In genomic region chr4:88599298-88599697, GRCh38 we compare ENCODE assay signal across 12 cellular contexts. TPM values are rescaled to one million over a fixed set of nuclear protein-coding genes. Genes with fewer than 3 reads are reported as not detected.
DNase-seq lines count a peak whose midpoint lies in the region; ATAC-seq and TF ChIP-seq lines count a peak whose summit lies in the region.
"Had no signal": no experiment of that assay in that cellular context is flagged by ENCODE, and none has a peak within 500 bp of the region (broad histone marks: within the 10 kb centered on the region; RNA-seq: fewer than 3 reads in every experiment).

No MANE protein-coding gene starts in this region.

- no peaks in the 10 kb centered on the region for H3K27me3 Mint-ChIP-seq in chondrocyte (ENCODE audit: low read depth)

- H3K27ac Mint-ChIP-seq in chondrocyte (ENCODE audit: unreplicated experiment) = peak overlapping the region; percentile 19

- peaks cover 18% of the 10 kb centered on the region for H3K4me1 Mint-ChIP-seq in chondrocyte (ENCODE audit: low read depth)

- ATAC-seq in Right ventricle myocardium superior (ENCODE audit: poor library complexity) (peak; percentile 59), Right ventricle myocardium inferior (no peak), GM18858 (IDR thresholded peaks at IDR 0.05; ENCODE audit: unreplicated experiment) (no peak)

- H3K27ac ChIP-seq in muscle layer of duodenum (ENCODE audit: low read length) (peak overlapping the region; percentile 46), vagina (peak overlapping the region; percentile 54)
- H3K27ac ChIP-seq: colonic mucosa had no signal

- no peak for TF ChIP-seq CTCF in chondrocyte (IDR thresholded peaks at IDR 0.05)
- TF ChIP-seq CTCF in vagina (IDR thresholded peaks at IDR 0.05) = no peak

- intact Hi-C loops in Right ventricle myocardium superior (cut with DNase I) (no loop called here), Right ventricle myocardium inferior (cut with DNase I) (no loop called here), vagina (cut with DNase I) (no loop called here)

- H3K9me3 ChIP-seq in muscle layer of duodenum (ENCODE audit: control insufficient read depth in 1 of 2, low read length in 2 of 2) (no peaks in the 10 kb centered on the region), vagina (no peaks in the 10 kb centered on the region)
- H3K9me3 ChIP-seq: colonic mucosa had no signal

- H3K27me3 ChIP-seq in muscle layer of duodenum (ENCODE audit: low read depth, low read length) (no peaks in the 10 kb centered on the region), vagina (no peaks in the 10 kb centered on the region)
- H3K27me3 ChIP-seq: colonic mucosa had no signal

- H3K4me3 Mint-ChIP-seq in chondrocyte (ENCODE audit: unreplicated experiment) = no peak overlapping the region

- TF ChIP-seq POLR2A in vagina (IDR thresholded peaks at IDR 0.05) = no peak

- peaks cover 7% of the 10 kb centered on the region for H3K36me3 Mint-ChIP-seq in chondrocyte (ENCODE audit: low read depth)

- H3K36me3 ChIP-seq in muscle layer of duodenum (ENCODE audit: control insufficient read depth in 1 of 2, insufficient read depth in 2 of 2, low read length in 2 of 2) (peaks cover 7 to 17% of the 10 kb centered on the region in 2 donors), vagina (peaks cover 0 to 9% of the 10 kb centered on the region in 2 donors)
- H3K36me3 ChIP-seq: colonic mucosa had no signal

- H3K4me1 ChIP-seq in muscle layer of duodenum (ENCODE audit: control insufficient read depth in 1 of 2, insufficient read depth in 2 of 2, low read length in 2 of 2) = peaks cover 11 to 12% of the 10 kb centered on the region in 2 donors
- peaks cover 47% of the 10 kb centered on the region for H3K4me1 ChIP-seq in vagina
- H3K4me1 ChIP-seq: colonic mucosa had no signal

- DNase-seq in Right ventricle myocardium superior (no peak), Right ventricle myocardium inferior (ENCODE audit: missing footprints) (no peak), chondrocyte (ENCODE audit: low spot score) (no peak), vagina (ENCODE audit: extremely low spot score in 2 of 2) (no peak), D341Med (ENCODE audit: low spot score) (no peak)
- DNase-seq in stimulated activated CD4-positive, alpha-beta T cell treated with anti-CD3 and anti-CD28 coated beads, Interleukin-2, amount 100 ng/mL, for 24 hours = no peak
- DNase-seq: C1 segment of cervical spinal cord; colonic mucosa; NCI-H526 treated with DMSO at 0.1 percent for 48 hours; stimulated activated CD4-positive, alpha-beta T cell treated with anti-CD3 and anti-CD28 coated beads, Interleukin-15, amount 100 ng/mL, for 24 hours had no signal

- H3K4me3 ChIP-seq in muscle layer of duodenum (ENCODE audit: low read depth in 1 of 2, low read length in 2 of 2) (peak overlapping the region in 1 of 2 donors; percentile 24), vagina (peak overlapping the region in 1 of 2 donors; percentile 12)
- H3K4me3 ChIP-seq: colonic mucosa had no signal

- no peaks in the 10 kb centered on the region for H3K9me3 Mint-ChIP-seq in chondrocyte (ENCODE audit: low read depth)

RNA-seq across cellular contexts. Expression of gene HERC3, which starts 7.0 kb away (rescaled TPM):
- total RNA-seq in Right ventricle myocardium superior = 49.7 TPM
- 49.5 TPM for total RNA-seq in Right ventricle myocardium inferior
- total RNA-seq in chondrocyte = 14.0 to 16.7 TPM (median 16.6 TPM) in 3 replicates
- total RNA-seq in vagina = 32.9 TPM
